ENCODE assay signal across 10 cellular contexts in the genomic region with DNA sequence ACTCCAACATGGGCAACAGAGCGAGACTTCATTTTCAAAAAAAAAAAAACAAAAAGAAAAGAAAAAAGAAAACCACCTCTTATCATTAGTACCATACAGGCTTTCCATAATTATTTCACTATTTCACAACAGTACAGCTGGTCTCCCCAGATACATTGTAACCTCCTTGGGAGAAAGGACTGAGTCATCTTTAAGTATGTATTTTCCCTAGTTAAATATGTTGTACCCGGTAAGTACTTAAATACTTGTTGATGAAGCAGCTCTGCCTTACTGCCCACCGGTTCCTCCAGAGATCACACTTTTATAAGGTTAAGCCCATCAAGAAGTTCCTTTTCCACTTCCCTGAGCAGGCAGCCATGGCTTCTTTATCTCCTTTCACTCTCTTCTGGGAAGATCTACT.
DNase-seq lines count a peak whose midpoint lies in the region; ATAC-seq and TF ChIP-seq lines count a peak whose summit lies in the region.
"Had no signal": no experiment of that assay in that cellular context is flagged by ENCODE, and none has a peak within 500 bp of the region (broad histone marks: within the 10 kb centered on the region; RNA-seq: fewer than 3 reads in every experiment).

No MANE protein-coding gene starts in this region.

- peak; percentile 19 for ATAC-seq in HG02588 (IDR thresholded peaks at IDR 0.05; ENCODE audit: unreplicated experiment)

- TF ChIP-seq EP300 in sigmoid colon (IDR thresholded peaks at IDR 0.05), result no peak

- no peaks in the 10 kb centered on the region for H3F3A ChIP-seq in SU-DHL-6 (ENCODE audit: insufficient read depth)

- H3K79me2 ChIP-seq in SU-DHL-6 (ENCODE audit: insufficient read depth, low read length), result no peaks in the 10 kb centered on the region

- H2AFZ ChIP-seq in SU-DHL-6 (ENCODE audit: low read depth, low read length, severe bottlenecking), result no peak overlapping the region

- peak overlapping the region; percentile 17; the same call in 1 of the 2 replicates for H3K9ac ChIP-seq in SU-DHL-6 (ENCODE audit: low read length)

- H3K4me1 ChIP-seq in sigmoid colon, result no peaks in the 10 kb centered on the region
- H3K4me1 ChIP-seq in Peyer's patch, result no peaks in the 10 kb centered on the region

- TF ChIP-seq CTCF in SU-DHL-6 (IDR thresholded peaks at IDR 0.05; ENCODE audit: insufficient read depth, low read length, poor library complexity, severe bottlenecking), result no peak
- TF ChIP-seq CTCF in fibroblast of villous mesenchyme (IDR thresholded peaks at IDR 0.05; ENCODE audit: insufficient read depth, low read depth, low read length), result no peak
- TF ChIP-seq CTCF in sigmoid colon (IDR thresholded peaks at IDR 0.05), result no peak
- no peak for TF ChIP-seq CTCF in Peyer's patch (IDR thresholded peaks at IDR 0.05)

- WGBS in sigmoid colon, 2 donors, result 76 to 85% methylated on average over 3 of the region's 3 CpGs

- peak; percentile 65 for DNase-seq in EH (ENCODE audit: low read depth)
- peak; percentile 90 for DNase-seq in fibroblast of villous mesenchyme (ENCODE audit: low read depth)
- no peak for DNase-seq in activated CD4-positive, alpha-beta T cell treated with anti-CD3 and anti-CD28 coated beads for 1 hour
- no peak for DNase-seq in sigmoid colon
- no peak for DNase-seq in Peyer's patch
- no peak for DNase-seq in NCI-H2196 treated with DMSO at 0.1 percent for 48 hours (lab: John Stamatoyannopoulos, UW; ENCODE audit: unreplicated experiment)
- DNase-seq: COR-L47, NCI-H1436 had no signal

- no peaks in the 10 kb centered on the region for H4K20me1 ChIP-seq in SU-DHL-6 (ENCODE audit: low read depth, low read length)

- no peaks in the 10 kb centered on the region for H3K9me2 ChIP-seq in SU-DHL-6 (replicated peaks; ENCODE audit: insufficient read depth, low read length)

- H3K9me3 ChIP-seq in SU-DHL-6 (ENCODE audit: insufficient read depth, low read length) (no peaks in the 10 kb centered on the region), sigmoid colon (no peaks in the 10 kb centered on the region), Peyer's patch (no peaks in the 10 kb centered on the region)

- H3K27me3 ChIP-seq in SU-DHL-6 (ENCODE audit: low read length) (no peaks in the 10 kb centered on the region), sigmoid colon (no peaks in the 10 kb centered on the region), Peyer's patch (no peaks in the 10 kb centered on the region)

- TF ChIP-seq POLR2A in sigmoid colon (IDR thresholded peaks at IDR 0.05) (no peak), Peyer's patch (IDR thresholded peaks at IDR 0.05) (no peak)

- peak overlapping the region; percentile 32 for H3K4me2 ChIP-seq in SU-DHL-6 (ENCODE audit: low read depth, low read length, poor library complexity, severe bottlenecking)

- H3K36me3 ChIP-seq in SU-DHL-6 (ENCODE audit: low read length) (no peaks in the 10 kb centered on the region), sigmoid colon (no peaks in the 10 kb centered on the region), Peyer's patch (no peaks in the 10 kb centered on the region)

- H3K27ac ChIP-seq in SU-DHL-6 (ENCODE audit: low read depth, low read length), result peak overlapping the region; percentile 71
- H3K27ac ChIP-seq in sigmoid colon, result no peak overlapping the region
- no peak overlapping the region for H3K27ac ChIP-seq in Peyer's patch

- intact Hi-C loops in sigmoid colon (cut with DNase I), result no loop called here

- H3K4me3 ChIP-seq in SU-DHL-6 (ENCODE audit: insufficient read depth, low read length, poor library complexity, severe bottlenecking), result no peak overlapping the region
- H3K4me3 ChIP-seq in fibroblast of villous mesenchyme (ENCODE audit: low read depth, low read length), result no peak overlapping the region
- H3K4me3 ChIP-seq in sigmoid colon, result no peak overlapping the region
- no peak overlapping the region for H3K4me3 ChIP-seq in Peyer's patch

Comparison
In these comparisons a context has a peak if more than half of its experiments do, and no peak if none do; other contexts are left out.
1. DNase-seq: peak in EH (single experiment) and fibroblast of villous mesenchyme (single experiment); none in activated CD4-positive, alpha-beta T cell treated with anti-CD3 and anti-CD28 coated beads for 1 hour (single experiment), sigmoid colon (single experiment), Peyer's patch (0 of 3) and NCI-H2196 treated with DMSO at 0.1 percent for 48 hours (single experiment).